In the genomic region with DNA sequence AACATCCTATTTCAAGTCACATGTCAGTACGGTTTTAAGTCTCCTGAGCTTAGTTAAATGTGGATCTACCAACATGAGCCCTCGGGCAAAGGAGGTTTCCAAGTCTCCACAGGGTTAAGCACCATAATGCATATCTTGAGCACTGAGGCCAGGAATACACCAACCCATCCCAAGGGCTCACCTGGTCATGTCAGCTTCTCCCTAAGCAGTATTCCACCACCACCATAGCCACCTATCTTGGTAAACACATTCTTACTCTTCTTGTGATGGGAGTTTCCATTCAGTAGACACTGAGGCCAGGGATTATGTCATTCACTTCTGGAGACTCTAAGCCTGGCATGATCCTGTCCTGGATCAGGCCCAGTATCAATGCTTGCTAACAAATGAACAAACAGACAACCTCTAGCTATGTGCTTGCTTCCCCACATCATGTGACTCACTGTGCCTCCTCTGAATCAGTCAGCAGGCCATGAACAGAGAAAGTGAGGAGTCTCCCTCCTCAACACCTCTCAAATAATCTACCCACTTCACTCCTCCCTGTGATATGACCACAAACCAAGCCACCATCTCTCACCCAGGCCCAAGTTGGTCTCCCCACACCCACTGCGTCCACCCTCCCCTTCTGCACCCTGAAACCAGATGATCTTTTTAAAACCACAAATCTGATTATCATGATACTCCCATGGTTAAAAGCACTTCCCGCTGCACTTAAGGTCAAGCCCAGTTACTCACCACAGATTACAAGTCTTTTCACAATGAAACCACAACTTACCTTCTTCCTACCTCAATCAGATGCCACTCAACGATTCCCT, we compare ENCODE assay signal across 1 cellular context.
TF ChIP-seq lines count a peak whose summit lies in the region.

No MANE protein-coding gene starts in this region.

TF ChIP-seq in HepG2, 621 proteins besides CTCF, POLR2A, EP300 and RAD21 (continued from another document):
- TF ChIP-seq ZUFSP (CRISPR knock-in tag; IDR thresholded peaks at IDR 0.05; ENCODE audit: borderline replicate concordance) (no peak), POLR2AphosphoS5 (IDR thresholded peaks at IDR 0.05; ENCODE audit: low read depth, low read length) (peak; percentile 9), ETV6 (CRISPR knock-in tag; conservative IDR thresholded peaks at IDR 0.05) (no peak), SMARCE1 (IDR thresholded peaks at IDR 0.05; ENCODE audit: borderline replicate concordance) (no peak)
- TF ChIP-seq, protein P1, sequence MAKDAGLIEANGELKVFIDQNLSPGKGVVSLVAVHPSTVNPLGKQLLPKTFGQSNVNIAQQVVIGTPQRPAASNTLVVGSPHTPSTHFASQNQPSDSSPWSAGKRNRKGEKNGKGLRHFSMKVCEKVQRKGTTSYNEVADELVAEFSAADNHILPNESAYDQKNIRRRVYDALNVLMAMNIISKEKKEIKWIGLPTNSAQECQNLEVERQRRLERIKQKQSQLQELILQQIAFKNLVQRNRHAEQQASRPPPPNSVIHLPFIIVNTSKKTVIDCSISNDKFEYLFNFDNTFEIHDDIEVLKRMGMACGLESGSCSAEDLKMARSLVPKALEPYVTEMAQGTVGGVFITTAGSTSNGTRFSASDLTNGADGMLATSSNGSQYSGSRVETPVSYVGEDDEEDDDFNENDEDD (CRISPR knock-in tag; IDR thresholded peaks at IDR 0.05; ENCODE audit: borderline replicate concordance): no peak
TF ChIP-seq in HepG2: peak in this region for 10.
